ENCODE assay signal across 27 cellular contexts in the genomic region with DNA sequence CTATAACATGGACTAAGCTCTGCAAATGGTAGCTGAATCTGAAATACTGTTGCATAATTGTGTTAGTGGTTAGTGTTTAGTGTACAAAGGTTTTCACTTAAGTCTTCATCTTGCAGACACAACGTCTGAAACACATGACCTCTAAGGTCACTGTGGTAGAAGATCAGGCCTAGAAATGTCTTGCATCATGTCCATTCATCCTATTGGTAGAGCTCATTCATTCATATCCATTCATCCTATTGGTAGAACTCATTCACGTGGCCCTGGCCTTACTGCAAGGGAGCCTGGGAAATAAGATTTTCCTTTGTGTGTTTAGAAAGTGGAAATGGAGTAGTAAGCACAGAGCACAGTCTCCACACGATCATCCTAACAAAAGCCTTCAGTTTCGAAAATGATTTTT.
DNase-seq lines count a peak whose midpoint lies in the region; ATAC-seq and TF ChIP-seq lines count a peak whose summit lies in the region.
"Had no signal": no experiment of that assay in that cellular context is flagged by ENCODE, and none has a peak within 500 bp of the region (broad histone marks: within the 10 kb centered on the region; RNA-seq: fewer than 3 reads in every experiment).

No MANE protein-coding gene starts in this region.

- no peak overlapping the region for H2AFZ ChIP-seq in MM.1S (ENCODE audit: low read length)

- no peaks in the 10 kb centered on the region for H3K4me1 Mint-ChIP-seq in activated CD8-positive, alpha-beta T cell treated with anti-CD3 and anti-CD28 coated beads, Interleukin-2, amount 10 ng/mL, durations not matched to agents 7 days and 5 days (ENCODE audit: low read depth)
- H3K4me1 Mint-ChIP-seq: CD4-positive, alpha-beta memory T cell; T-cell had no signal

- H3K36me3 Mint-ChIP-seq in activated CD8-positive, alpha-beta T cell treated with anti-CD3 and anti-CD28 coated beads, Interleukin-2, amount 10 ng/mL, durations not matched to agents 7 days and 5 days (ENCODE audit: low read depth) = no peaks in the 10 kb centered on the region
- H3K36me3 Mint-ChIP-seq: CD4-positive, alpha-beta memory T cell; T-cell had no signal

- POLR2A ChIA-PET in activated CD8-positive, alpha-beta T cell treated with anti-CD3 and anti-CD28 coated beads, Interleukin-2, amount 10 ng/mL, durations not matched to agents 7 days and 5 days (lab: Charles Lee) = no interaction called here

- CTCF ChIA-PET in activated CD8-positive, alpha-beta T cell treated with anti-CD3 and anti-CD28 coated beads, Interleukin-2, amount 10 ng/mL, durations not matched to agents 7 days and 5 days (lab: Charles Lee) = no interaction called here

- H3K4me2 ChIP-seq in MM.1S (ENCODE audit: low read depth, low read length) = no peak overlapping the region

- no peaks in the 10 kb centered on the region for H3F3A ChIP-seq in MM.1S (ENCODE audit: insufficient read depth, low read length)

- H3K36me3 ChIP-seq in MM.1S (replicated peaks; ENCODE audit: insufficient read depth, low read length) = no peaks in the 10 kb centered on the region
- H3K36me3 ChIP-seq: SJSA1 had no signal

- TF ChIP-seq CTCF in MM.1S (IDR thresholded peaks at IDR 0.05; ENCODE audit: low read length) (no peak), fibroblast of villous mesenchyme (IDR thresholded peaks at IDR 0.05; ENCODE audit: insufficient read depth, low read depth, low read length) (no peak)

- DNase-seq in MM.1S = peak; percentile 17
- peak; percentile 34 for DNase-seq in SK-MEL-5 (ENCODE audit: low read depth, low spot score)
- DNase-seq in fibroblast of villous mesenchyme (ENCODE audit: low read depth) = peak; percentile 10
- no peak for DNase-seq in NCI-H1930 (lab: John Stamatoyannopoulos, UW)
- DNase-seq in activated T-cell treated with anti-CD3 and anti-CD28 coated beads for 4 hours = no peak
- no peak for DNase-seq in activated CD8-positive, alpha-beta T cell treated with anti-CD3 and anti-CD28 coated beads, Interleukin-2, amount 10 ng/mL, durations not matched to agents 7 days and 5 days
- no peak for DNase-seq in NCI-H526 treated with DMSO at 0.1 percent for 48 hours (lab: John Stamatoyannopoulos, UW)
- DNase-seq: C1 segment of cervical spinal cord; CD4-positive, alpha-beta memory T cell; COR-L47; DMS79; EL; GDM1; GOT3; HCEC 1CT; Kasumi-1; NCI-H1105; NCI-H1436 treated with DMSO at 0.1 percent for 48 hours; NCI-H187 treated with DMSO at 0.1 percent for 48 hours; NCI-H2107; NCI-H526; Right ventricle myocardium superior; RPMI8226; T-cell had no signal

- H3K9me3 Mint-ChIP-seq in activated CD8-positive, alpha-beta T cell treated with anti-CD3 and anti-CD28 coated beads, Interleukin-2, amount 10 ng/mL, durations not matched to agents 7 days and 5 days (ENCODE audit: insufficient read depth) = no peaks in the 10 kb centered on the region
- H3K9me3 Mint-ChIP-seq: CD4-positive, alpha-beta memory T cell; T-cell had no signal

- no peaks in the 10 kb centered on the region for H3K4me1 ChIP-seq in MM.1S (ENCODE audit: low read length)
- H3K4me1 ChIP-seq: SJSA1 had no signal

- H3K27ac ChIP-seq in MM.1S (ENCODE audit: low read length) = no peak overlapping the region
- H3K27ac ChIP-seq: HL-60, SJSA1 had no signal

- no peak overlapping the region for H3K9ac ChIP-seq in MM.1S (ENCODE audit: low read length)

- no peak overlapping the region for H3K4me3 ChIP-seq in MM.1S (ENCODE audit: low read length)
- H3K4me3 ChIP-seq in fibroblast of villous mesenchyme (ENCODE audit: low read depth, low read length) = no peak overlapping the region
- H3K4me3 ChIP-seq: GM12878, SJSA1 had no signal

- no peaks in the 10 kb centered on the region for H3K27me3 ChIP-seq in MM.1S (replicated peaks; ENCODE audit: insufficient read depth, low read length)

- no peak for ATAC-seq in activated CD8-positive, alpha-beta T cell treated with anti-CD3 and anti-CD28 coated beads, Interleukin-2, amount 10 ng/mL, durations not matched to agents 7 days and 5 days
- ATAC-seq: GM12878, T-cell had no signal

- H3K4me3 Mint-ChIP-seq in activated CD8-positive, alpha-beta T cell treated with anti-CD3 and anti-CD28 coated beads, Interleukin-2, amount 10 ng/mL, durations not matched to agents 7 days and 5 days = no peak overlapping the region
- H3K4me3 Mint-ChIP-seq: CD4-positive, alpha-beta memory T cell; T-cell had no signal

- H3K9me2 ChIP-seq in MM.1S (replicated peaks; ENCODE audit: insufficient read depth, low read length) = no peaks in the 10 kb centered on the region

- no peaks in the 10 kb centered on the region for H3K9me3 ChIP-seq in MM.1S (replicated peaks; ENCODE audit: insufficient read depth, low read length)
- H3K9me3 ChIP-seq: SJSA1 had no signal

- H3K79me2 ChIP-seq in MM.1S (ENCODE audit: low read length) = no peaks in the 10 kb centered on the region

- no peaks in the 10 kb centered on the region for H4K20me1 ChIP-seq in MM.1S (ENCODE audit: insufficient read depth, low read length)

- in situ Hi-C loops in SK-MEL-5 (cut with HindIII; ENCODE audit: low pct_unique_long_range_greater_than_20kb, low sequenced_read_pairs) = no loop called here

- peaks cover 2% of the 10 kb centered on the region for H3K27me3 Mint-ChIP-seq in activated CD8-positive, alpha-beta T cell treated with anti-CD3 and anti-CD28 coated beads, Interleukin-2, amount 10 ng/mL, durations not matched to agents 7 days and 5 days (ENCODE audit: low read depth)

- H3K27ac Mint-ChIP-seq in activated CD8-positive, alpha-beta T cell treated with anti-CD3 and anti-CD28 coated beads, Interleukin-2, amount 10 ng/mL, durations not matched to agents 7 days and 5 days = no peak overlapping the region
- H3K27ac Mint-ChIP-seq: CD4-positive, alpha-beta memory T cell; T-cell had no signal

Comparison
In these comparisons a context has a peak if more than half of its experiments do, and no peak if none do; other contexts are left out.
1. DNase-seq: peak in MM.1S (single experiment), SK-MEL-5 (single experiment) and fibroblast of villous mesenchyme (single experiment); none in NCI-H1930 (0 of 2), activated T-cell treated with anti-CD3 and anti-CD28 coated beads for 4 hours (single experiment), activated CD8-positive, alpha-beta T cell treated with anti-CD3 and anti-CD28 coated beads, Interleukin-2, amount 10 ng/mL, durations not matched to agents 7 days and 5 days (single experiment) and NCI-H526 treated with DMSO at 0.1 percent for 48 hours (single experiment).